Comparison of ENCODE assay signal across 1 cellular context in the genomic region with DNA sequence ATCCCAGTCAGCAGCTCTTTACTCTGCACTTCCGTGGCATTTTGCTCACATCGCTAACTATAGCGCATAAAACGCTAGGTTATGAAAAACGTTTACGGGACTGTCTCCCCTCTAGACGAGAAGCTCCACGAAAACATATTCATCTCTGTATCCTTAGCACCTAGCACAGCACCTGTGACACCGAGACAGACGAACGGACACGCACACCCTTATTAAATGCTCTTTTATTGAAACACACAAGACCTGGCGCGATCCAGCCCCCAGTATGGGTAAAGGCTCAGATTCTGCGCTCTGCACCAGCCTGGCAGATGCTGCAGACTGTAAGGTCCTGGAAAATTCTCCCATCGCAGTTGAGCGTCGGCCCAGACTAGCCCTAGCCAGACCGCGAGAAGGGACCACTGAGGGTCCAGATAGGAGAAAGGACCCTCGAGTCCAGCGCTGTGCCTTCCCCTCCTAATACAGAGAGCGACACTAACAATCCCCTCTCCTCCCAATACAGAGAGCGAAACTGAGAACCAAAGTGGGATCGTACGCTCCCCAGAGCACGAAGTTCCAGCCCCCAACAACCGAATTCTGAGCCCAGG.
TF ChIP-seq lines count a peak whose summit lies in the region.

No MANE protein-coding gene starts in this region.

TF ChIP-seq in HCT116, 20 proteins besides CTCF, POLR2A, EP300 and RAD21:
- no peak for TF ChIP-seq SRF (IDR thresholded peaks at IDR 0.05; ENCODE audit: low read depth)
- TF ChIP-seq CBX3 (IDR thresholded peaks at IDR 0.05; ENCODE audit: low read depth), result no peak
- no peak for TF ChIP-seq ELF1 (IDR thresholded peaks at IDR 0.05; ENCODE audit: borderline replicate concordance, low read depth)
- TF ChIP-seq EZH2 (IDR thresholded peaks at IDR 0.05), result no peak
- TF ChIP-seq TCF7L2 (IDR thresholded peaks at IDR 0.05; ENCODE audit: borderline replicate concordance, extremely low read depth, insufficient read depth, insufficient read length), result no peak
- no peak for TF ChIP-seq REST (IDR thresholded peaks at IDR 0.05; ENCODE audit: low read depth)
- no peak for TF ChIP-seq CEBPB (IDR thresholded peaks at IDR 0.05; ENCODE audit: low read depth)
- no peak for TF ChIP-seq ATF3 (IDR thresholded peaks at IDR 0.05)
- no peak for TF ChIP-seq ZFX (IDR thresholded peaks at IDR 0.05)
- TF ChIP-seq FOSL1 (IDR thresholded peaks at IDR 0.05; ENCODE audit: low read depth), result no peak
- TF ChIP-seq ZNF274 (IDR thresholded peaks at IDR 0.05; ENCODE audit: low read depth, low read length), result no peak
- TF ChIP-seq POLR2AphosphoS5 (IDR thresholded peaks at IDR 0.05; ENCODE audit: low read depth, low read length), result no peak
